8 cellular contexts compared by ENCODE assay signal in the genomic region with DNA sequence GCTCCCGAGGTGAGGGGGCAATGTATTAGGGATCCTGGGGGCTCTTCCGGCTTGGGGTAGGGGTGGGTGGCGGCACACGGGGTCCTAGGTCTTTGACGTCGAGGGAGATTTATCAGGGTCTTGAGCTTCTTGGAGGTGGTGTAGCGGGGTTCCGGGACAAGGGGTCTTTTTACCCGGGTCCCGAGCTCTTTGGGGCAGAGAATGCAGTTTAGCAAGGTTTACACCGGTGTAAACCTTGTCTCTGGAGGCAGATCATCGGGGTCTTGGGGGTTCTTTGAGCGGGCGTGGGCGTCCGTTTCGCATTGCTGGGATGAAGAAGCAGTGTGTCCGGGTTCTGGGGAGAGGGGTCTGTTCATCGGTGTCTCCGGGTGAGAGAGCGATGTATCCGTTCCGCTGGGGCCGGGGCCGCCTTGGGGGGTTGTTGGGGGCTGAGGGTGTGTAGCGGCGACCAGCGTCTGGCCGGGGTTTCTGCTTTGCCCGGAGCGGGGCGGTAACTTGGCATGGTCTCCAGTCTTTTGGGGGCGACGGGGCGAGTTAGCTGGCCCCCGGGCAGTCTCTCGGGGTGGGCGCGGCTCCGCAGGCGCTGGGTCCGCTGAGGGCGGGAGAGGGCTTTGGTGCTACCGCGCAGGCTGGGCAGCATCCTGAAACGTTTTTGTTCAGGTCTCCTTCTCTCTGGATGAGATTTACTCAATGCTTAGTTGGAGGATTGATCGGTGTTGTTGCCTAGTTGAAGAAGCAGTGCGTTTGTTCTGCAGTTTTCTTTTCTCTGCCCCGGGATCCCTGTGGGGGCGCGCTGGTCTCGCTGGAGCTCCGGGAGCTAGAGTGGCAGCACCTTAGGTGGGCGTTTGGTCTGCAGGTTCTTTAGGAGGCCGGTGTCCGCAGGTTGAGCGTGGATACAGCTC. TPM values are rescaled to one million over a fixed set of nuclear protein-coding genes. Genes with fewer than 3 reads are reported as not detected.
DNase-seq lines count a peak whose midpoint lies in the region; ATAC-seq and TF ChIP-seq lines count a peak whose summit lies in the region.

No MANE protein-coding gene starts in this region.

- H3K27ac ChIP-seq in CD4-positive, alpha-beta memory T cell (ENCODE audit: low read depth, low read length): peak overlapping the region; percentile 65
- H3K27ac ChIP-seq in iPS-20b (ENCODE audit: low read length): no peak overlapping the region
- H3K27ac ChIP-seq in sigmoid colon: peak overlapping the region; percentile 76 to 88 (median 84)

- H3K27me3 ChIP-seq in CD4-positive, alpha-beta memory T cell (ENCODE audit: insufficient read depth, low read length): no peaks in the 10 kb centered on the region
- H3K27me3 ChIP-seq in iPS-20b (ENCODE audit: insufficient read depth, low read length): peaks cover 20% of the 10 kb centered on the region
- H3K27me3 ChIP-seq in sigmoid colon: no peaks in the 10 kb centered on the region

- no peak for TF ChIP-seq EP300 in sigmoid colon (IDR thresholded peaks at IDR 0.05)

- H3K4me3 ChIP-seq in CD4-positive, alpha-beta memory T cell (ENCODE audit: low read length in 2 of 2): peak overlapping the region; percentile 53 to 70
- H3K4me3 ChIP-seq in iPS-20b (ENCODE audit: low read length) (peak overlapping the region; percentile 89), sigmoid colon (peak overlapping the region; percentile 69 to 92 (median 82))

- no peaks in the 10 kb centered on the region for H3K9me3 ChIP-seq in CD4-positive, alpha-beta memory T cell (ENCODE audit: control insufficient read depth in 1 of 2, low read length in 2 of 2)
- H3K9me3 ChIP-seq in iPS-20b (ENCODE audit: insufficient read depth, low read depth, low read length) (no peaks in the 10 kb centered on the region), sigmoid colon (no peaks in the 10 kb centered on the region)

- H3K27ac Mint-ChIP-seq in CD4-positive, alpha-beta memory T cell: peak overlapping the region; percentile 86 to 97 (median 94)
- H3K27ac Mint-ChIP-seq in T-helper 2 cell treated with Interferon-gamma antibody and Interleukin-4, amounts not matched to agents 5 μg/mL and 100 μg/mL, for 36 hours: peak overlapping the region; percentile 62

- DNase-seq in CD4-positive, alpha-beta memory T cell: peak in 4 of 5 donors; percentile 8 to 26 (median 18)
- DNase-seq in HT1080 (ENCODE audit: low read depth) (peak; percentile 29), T47D (ENCODE audit: low read depth in 1 of 2, low spot score in 1 of 2) (peak; percentile 20 to 35), sigmoid colon (peak; percentile 69), NCI-H2196 treated with DMSO at 0.1 percent for 48 hours (lab: John Stamatoyannopoulos, UW; ENCODE audit: unreplicated experiment) (no peak)
- DNase-seq in T-helper 2 cell treated with Interferon-gamma antibody and Interleukin-4, amounts not matched to agents 5 μg/mL and 100 μg/mL, for 36 hours (ENCODE audit: low spot score): no peak

- no peaks in the 10 kb centered on the region for H3K36me3 ChIP-seq in CD4-positive, alpha-beta memory T cell (ENCODE audit: insufficient read depth, low read length)
- H3K36me3 ChIP-seq in iPS-20b (ENCODE audit: insufficient read depth, low read depth, low read length): no peaks in the 10 kb centered on the region
- H3K36me3 ChIP-seq in sigmoid colon: no peaks in the 10 kb centered on the region

- peaks cover 0 to 7% of the 10 kb centered on the region in 2 donors for H3K36me3 Mint-ChIP-seq in CD4-positive, alpha-beta memory T cell
- H3K36me3 Mint-ChIP-seq in T-helper 2 cell treated with Interferon-gamma antibody and Interleukin-4, amounts not matched to agents 5 μg/mL and 100 μg/mL, for 36 hours (ENCODE audit: low read depth): no peaks in the 10 kb centered on the region

- intact Hi-C loops in CD4-positive, alpha-beta memory T cell (cut with micrococcal nuclease): loop anchor here (1.0 to 5.0 kb wide), 3 partner anchors 102 to 306 kb away; a partner anchor contains a TSS
- intact Hi-C loops in sigmoid colon (cut with DNase I): loop anchor here (5.0 to 10.0 kb wide), 2 partner anchors 106 to 234 kb away; no protein-coding TSS in a partner anchor

- WGBS in sigmoid colon, 2 donors: 1% methylated on average over 57 of the region's 57 CpGs

- in situ Hi-C loops in T47D (cut with HindIII; ENCODE audit: low pct_unique_long_range_greater_than_20kb, low sequenced_read_pairs): no loop called here

- H3K4me1 Mint-ChIP-seq in CD4-positive, alpha-beta memory T cell: peaks cover 20 to 35% (median 27%) of the 10 kb centered on the region in 4 donors
- peaks cover 13% of the 10 kb centered on the region for H3K4me1 Mint-ChIP-seq in T-helper 2 cell treated with Interferon-gamma antibody and Interleukin-4, amounts not matched to agents 5 μg/mL and 100 μg/mL, for 36 hours (ENCODE audit: low read depth)

- H3K4me1 ChIP-seq in CD4-positive, alpha-beta memory T cell (ENCODE audit: insufficient read depth, low read length): peaks cover 14% of the 10 kb centered on the region
- peaks cover 4% of the 10 kb centered on the region; the same call in 1 of the 2 replicates for H3K4me1 ChIP-seq in iPS-20b (ENCODE audit: insufficient read depth, low read length)
- H3K4me1 ChIP-seq in sigmoid colon: peaks cover 0 to 10% (median 6%) of the 10 kb centered on the region in 4 donors

- H3K4me3 Mint-ChIP-seq in CD4-positive, alpha-beta memory T cell: peak overlapping the region; percentile 94 to 99 (median 97)
- H3K4me3 Mint-ChIP-seq in T-helper 2 cell treated with Interferon-gamma antibody and Interleukin-4, amounts not matched to agents 5 μg/mL and 100 μg/mL, for 36 hours: peak overlapping the region; percentile 95

- peaks cover 0 to under 1% of the 10 kb centered on the region in 2 donors for H3K27me3 Mint-ChIP-seq in CD4-positive, alpha-beta memory T cell
- peaks cover 42% of the 10 kb centered on the region for H3K27me3 Mint-ChIP-seq in T-helper 2 cell treated with Interferon-gamma antibody and Interleukin-4, amounts not matched to agents 5 μg/mL and 100 μg/mL, for 36 hours (ENCODE audit: low read depth)

- POLR2A ChIA-PET in CD4-positive, alpha-beta memory T cell (lab: Charles Lee; ENCODE audit: partially characterized antibody): interaction anchor here (0.9 to 1.8 kb wide), 9 partner anchors 8 to 342 kb away, joined by 3 to 22 read pairs (median 4); a partner anchor contains a TSS

- H3K9ac ChIP-seq in iPS-20b (ENCODE audit: low read depth, low read length): peak overlapping the region; percentile 80; the same call in 1 of the 2 replicates

- CTCF ChIA-PET in CD4-positive, alpha-beta memory T cell (lab: Charles Lee; ENCODE audit: partially characterized antibody): interaction anchor here (0.6 to 1.7 kb wide), 6 partner anchors 9 to 307 kb away, joined by 3 to 4 read pairs (median 3); no protein-coding TSS in a partner anchor

- no peak for ATAC-seq in GM21367 (IDR thresholded peaks at IDR 0.05; ENCODE audit: unreplicated experiment)

- peaks cover 0 to 3% (median 0%) of the 10 kb centered on the region in 8 donors for H3K9me3 Mint-ChIP-seq in CD4-positive, alpha-beta memory T cell
- no peaks in the 10 kb centered on the region for H3K9me3 Mint-ChIP-seq in T-helper 2 cell treated with Interferon-gamma antibody and Interleukin-4, amounts not matched to agents 5 μg/mL and 100 μg/mL, for 36 hours

- TF ChIP-seq CTCF in sigmoid colon (IDR thresholded peaks at IDR 0.05): no peak

- no peak for TF ChIP-seq POLR2A in sigmoid colon (IDR thresholded peaks at IDR 0.05)

RNA-seq across cellular contexts. Expression of a gene that starts 0.8 kb away (rescaled TPM):
- 1 to 10 TPM; 7.2 TPM for total RNA-seq in CD4-positive, alpha-beta memory T cell
- polyA plus RNA-seq in CD4-positive, alpha-beta memory T cell: 1 to 10 TPM; 6.1 to 9.0 TPM
- 16.2 and 18.6 TPM in 2 replicates for total RNA-seq in HT1080 (2014; rRNA removed; shearing (Covaris generic))
- 14.8 and 16.2 TPM in 2 replicates for polyA plus RNA-seq in HT1080 (2015; cell fraction: cytosol; rRNA removed)
- 18.4 and 22.1 TPM in 2 replicates for polyA plus RNA-seq in HT1080 (2015; cell fraction: nucleus; rRNA removed)
- total RNA-seq in sigmoid colon: 10 to 100 TPM; 10.3 to 19.1 (median 12.7) TPM
- 10 to 100 TPM; 12.0 to 24.6 (median 16.7) TPM for polyA plus RNA-seq in sigmoid colon

Comparison
In these comparisons a context has a peak if more than half of its experiments do, and no peak if none do; other contexts are left out.
1. DNase-seq: peak in CD4-positive, alpha-beta memory T cell (4 of 5), HT1080 (single experiment), T47D (2 of 2) and sigmoid colon (single experiment); none in T-helper 2 cell treated with Interferon-gamma antibody and Interleukin-4, amounts not matched to agents 5 μg/mL and 100 μg/mL, for 36 hours (single experiment) and NCI-H2196 treated with DMSO at 0.1 percent for 48 hours (single experiment).
2. Peak in every context shown above with its lines, with median percentiles within 50 percentile points of each other: H3K4me3 ChIP-seq.